ENCODE assay signal across 13 cellular contexts in genomic region chr5:136014049-136014516, GRCh38. TPM values are rescaled to one million over a fixed set of nuclear protein-coding genes. Genes with fewer than 3 reads are reported as not detected.
DNase-seq lines count a peak whose midpoint lies in the region; ATAC-seq and TF ChIP-seq lines count a peak whose summit lies in the region.
"Had no signal": no experiment of that assay in that cellular context is flagged by ENCODE, and none has a peak within 500 bp of the region (broad histone marks: within the 10 kb centered on the region; RNA-seq: fewer than 3 reads in every experiment).

No MANE protein-coding gene starts in this region.

- no peak overlapping the region for H3K4me3 Mint-ChIP-seq in effector memory CD8-positive, alpha-beta T cell

- peaks cover 5 to 29% of the 10 kb centered on the region in 2 donors for H3K27me3 Mint-ChIP-seq in effector memory CD8-positive, alpha-beta T cell

- H3K27me3 ChIP-seq in AG04450 (ENCODE audit: control insufficient read depth, insufficient read depth, low read length) (no peaks in the 10 kb centered on the region), Loucy (ENCODE audit: insufficient read depth, low read length, poor library complexity, severe bottlenecking) (no peaks in the 10 kb centered on the region), foreskin keratinocyte (no peaks in the 10 kb centered on the region)
- H3K27me3 ChIP-seq: Peyer's patch had no signal

- H3K27ac ChIP-seq in AG04450 (ENCODE audit: low read depth, low read length): peak overlapping the region; percentile 41
- peak overlapping the region; percentile 24 for H3K27ac ChIP-seq in foreskin keratinocyte
- H3K27ac ChIP-seq: KMS-11 had no signal

- POLR2A ChIA-PET in AG04450 (lab: Yijun Ruan, JAX): interaction anchor here (1.0 kb wide), 1 partner anchor 15 kb away, joined by 3 read pairs; the partner anchor contains the start of gene TGFBI

- H3K4me2 ChIP-seq in Loucy (ENCODE audit: low read depth, low read length, poor library complexity, severe bottlenecking): peak overlapping the region; percentile 20
- H3K4me2 ChIP-seq: KMS-11 had no signal

- peaks cover 5 to 18% of the 10 kb centered on the region in 2 donors for H3K4me1 Mint-ChIP-seq in effector memory CD8-positive, alpha-beta T cell (ENCODE audit: low read depth in 2 of 2)

- ATAC-seq in GM21447 (IDR thresholded peaks at IDR 0.05; ENCODE audit: unreplicated experiment) (peak; percentile 84), foreskin keratinocyte (peak; percentile 38), GM19324 (IDR thresholded peaks at IDR 0.05; ENCODE audit: low FRiP score, unreplicated experiment) (no peak), HG03439 (IDR thresholded peaks at IDR 0.05; ENCODE audit: unreplicated experiment) (no peak)
- no peak for ATAC-seq in effector memory CD8-positive, alpha-beta T cell (replicated peaks)

- H2AFZ ChIP-seq in Loucy (ENCODE audit: low read length): no peak overlapping the region

- H3K9me2 ChIP-seq in Loucy (replicated peaks; ENCODE audit: low read depth, low read length): no peaks in the 10 kb centered on the region

- H3F3A ChIP-seq in Loucy (ENCODE audit: low read depth): no peaks in the 10 kb centered on the region

- no peaks in the 10 kb centered on the region for H3K36me3 ChIP-seq in Loucy (ENCODE audit: insufficient read depth, low read length)
- H3K36me3 ChIP-seq: Peyer's patch had no signal

- H3K27ac Mint-ChIP-seq in effector memory CD8-positive, alpha-beta T cell: no peak overlapping the region

- no peaks in the 10 kb centered on the region for H3K9me3 Mint-ChIP-seq in effector memory CD8-positive, alpha-beta T cell

- no peak for DNase-seq in AG04450 (ENCODE audit: low read depth, low spot score)
- DNase-seq in foreskin keratinocyte: peak in 1 of 2 donors; percentile 70
- DNase-seq in effector memory CD8-positive, alpha-beta T cell: no peak
- no peak for DNase-seq in OCI-M1 (lab: John Stamatoyannopoulos, UW)
- DNase-seq: AML-193, cortex of kidney, Peyer's patch had no signal

- TF ChIP-seq CTCF in AG04450 (IDR thresholded peaks at IDR 0.05; ENCODE audit: low read depth, low read length): no peak
- TF ChIP-seq CTCF in Loucy (conservative IDR thresholded peaks at IDR 0.05; ENCODE audit: low read length): no peak
- no peak for TF ChIP-seq CTCF in foreskin keratinocyte (conservative IDR thresholded peaks at IDR 0.05)

- H3K4me1 ChIP-seq in Loucy (ENCODE audit: insufficient read depth, low read length, poor library complexity, severe bottlenecking) (peaks cover 10% of the 10 kb centered on the region), foreskin keratinocyte (peaks cover 63% of the 10 kb centered on the region)

- no peaks in the 10 kb centered on the region for H3K36me3 Mint-ChIP-seq in effector memory CD8-positive, alpha-beta T cell (ENCODE audit: insufficient read depth)

- CTCF ChIA-PET in AG04450 (lab: Charles Lee): no interaction called here

- no peaks in the 10 kb centered on the region for H4K20me1 ChIP-seq in Loucy (ENCODE audit: insufficient read depth, low read length, poor library complexity, severe bottlenecking)

- H3K79me2 ChIP-seq in Loucy (ENCODE audit: insufficient read depth, low read length): no peaks in the 10 kb centered on the region

- no peaks in the 10 kb centered on the region for H3K9me3 ChIP-seq in AG04450 (ENCODE audit: control insufficient read depth, insufficient read depth, low read length)
- no peaks in the 10 kb centered on the region for H3K9me3 ChIP-seq in Loucy (ENCODE audit: insufficient read depth, low read depth, low read length)
- H3K9me3 ChIP-seq: Peyer's patch had no signal

- H3K9ac ChIP-seq in Loucy (ENCODE audit: low read depth, low read length, poor library complexity, severe bottlenecking): no peak overlapping the region
- H3K9ac ChIP-seq: KMS-11 had no signal

- H3K4me3 ChIP-seq in AG04450 (ENCODE audit: low read depth, low read length) (no peak overlapping the region), Loucy (ENCODE audit: low read length, poor library complexity, severe bottlenecking) (no peak overlapping the region)
- H3K4me3 ChIP-seq: Peyer's patch had no signal

RNA-seq across cellular contexts. Expression of gene TGFBI, which starts 14.7 kb away (rescaled TPM):
- polyA plus RNA-seq in AG04450 (2011; rRNA removed) (2,219 and 2,576 TPM in 2 replicates), foreskin keratinocyte (77.4 and 131 TPM in 2 replicates)
- polyA minus RNA-seq in AG04450 (2011; rRNA and poly(A)+ RNA removed): 1,062 and 1,253 TPM in 2 replicates
- total RNA-seq in foreskin keratinocyte: 86.9 and 143 TPM in 2 replicates

RNA-seq across cellular contexts. Expression of gene LECT2, which starts 59.3 kb away (rescaled TPM):
- polyA plus RNA-seq in AG04450 (2011; rRNA removed) (not detected in 2 replicates), foreskin keratinocyte (not detected in 2 replicates)
- not detected in 2 replicates for polyA minus RNA-seq in AG04450 (2011; rRNA and poly(A)+ RNA removed)
- not detected in 2 replicates for total RNA-seq in foreskin keratinocyte
- total RNA-seq: lung microvascular endothelial cell, Peyer's patch had no signal

Comparison
In these comparisons a context has a peak if more than half of its experiments do, and no peak if none do; other contexts are left out.
1. ATAC-seq: peak in GM21447 (single experiment) and foreskin keratinocyte (single experiment); none in effector memory CD8-positive, alpha-beta T cell (single experiment), GM19324 (single experiment) and HG03439 (single experiment).
2. RNA of gene TGFBI, which starts 14.7 kb away (polyA plus RNA-seq): 2,219 to 2,576 TPM in AG04450; 77.4 to 131 TPM in foreskin keratinocyte; every median in the first group is over 10 times any median in the second.